In the genomic region with DNA sequence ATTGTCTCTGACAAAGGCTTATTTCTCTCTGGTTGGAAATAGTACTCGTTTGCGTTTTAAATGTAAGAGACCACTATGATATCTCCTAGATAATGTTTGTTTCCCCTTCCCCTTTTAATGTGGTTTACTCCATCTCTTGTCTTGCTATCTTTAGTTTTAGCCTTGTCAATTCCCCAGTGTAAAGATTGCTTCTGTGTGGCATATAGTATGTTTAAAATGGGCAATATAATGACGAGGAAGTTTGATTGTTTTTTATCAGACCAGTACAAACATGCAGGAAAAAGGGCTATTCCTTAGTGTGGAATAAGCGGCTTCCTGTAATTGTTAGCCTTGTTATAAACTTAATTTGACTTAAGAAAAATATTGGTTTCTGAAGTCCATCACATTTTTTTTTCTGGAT, we compare ENCODE assay signal across 8 cellular contexts. TPM values are rescaled to one million over a fixed set of nuclear protein-coding genes. Genes with fewer than 3 reads are reported as not detected.
DNase-seq lines count a peak whose midpoint lies in the region; ATAC-seq, FAIRE-seq and TF ChIP-seq lines count a peak whose summit lies in the region.

No MANE protein-coding gene starts in this region.

- peak overlapping the region; percentile 97 for H3K27ac ChIP-seq in angular gyrus (ENCODE audit: low read depth, low read length)
- H3K27ac ChIP-seq in HepG2 (ENCODE audit: extremely low read length, insufficient read depth, low read length): peak overlapping the region; percentile 11
- H3K27ac ChIP-seq in thyroid gland: peak overlapping the region; percentile 36 to 98 (median 98)

- TF ChIP-seq POLR2A in HepG2 (IDR thresholded peaks at IDR 0.05; ENCODE audit: insufficient read depth in 1 of 2, low read depth in 2 of 2, low read length in 2 of 2): no peak
- no peak for TF ChIP-seq POLR2A in thyroid gland (IDR thresholded peaks at IDR 0.05)

- POLR2A ChIA-PET in activated CD8-positive, alpha-beta T cell treated with anti-CD3 and anti-CD28 coated beads for 36 hours (lab: Charles Lee): no interaction called here
- POLR2A ChIA-PET in activated CD8-positive, alpha-beta T cell treated with anti-CD3 and anti-CD28 coated beads, Interleukin-2, amount 10 ng/mL, durations not matched to agents 7 days and 5 days (lab: Charles Lee): no interaction called here
- POLR2A ChIA-PET in HepG2 (lab: Yijun Ruan, JAX): no interaction called here

- WGBS in HepG2 (ENCODE audit: low lambda C conversion rate): 19% methylated on average over 4 of the region's 4 CpGs
- 28 to 41% methylated on average over 4 of the region's 4 CpGs for WGBS in thyroid gland, 2 donors

- peaks cover 43% of the 10 kb centered on the region for H4K20me1 ChIP-seq in HepG2 (ENCODE audit: insufficient read depth, low read length)

- H3K27me3 Mint-ChIP-seq in activated CD8-positive, alpha-beta T cell treated with anti-CD3 and anti-CD28 coated beads for 36 hours: no peaks in the 10 kb centered on the region
- no peaks in the 10 kb centered on the region for H3K27me3 Mint-ChIP-seq in activated CD8-positive, alpha-beta T cell treated with anti-CD3 and anti-CD28 coated beads, Interleukin-2, amount 10 ng/mL, durations not matched to agents 7 days and 5 days (ENCODE audit: low read depth)

- H3K4me2 ChIP-seq in HepG2 (ENCODE audit: low read depth, low read length): peak overlapping the region; percentile 92

- CTCF ChIA-PET in activated CD8-positive, alpha-beta T cell treated with anti-CD3 and anti-CD28 coated beads for 36 hours (lab: Charles Lee): interaction anchor here (1.6 to 4.2 kb wide), 2 partner anchors 19 to 137 kb away, joined by 6 to 20 read pairs; no protein-coding TSS in a partner anchor
- CTCF ChIA-PET in activated CD8-positive, alpha-beta T cell treated with anti-CD3 and anti-CD28 coated beads, Interleukin-2, amount 10 ng/mL, durations not matched to agents 7 days and 5 days (lab: Charles Lee): interaction anchor here (1.1 to 1.6 kb wide), 3 partner anchors 9 to 137 kb away, joined by 3 to 6 read pairs (median 4); no protein-coding TSS in a partner anchor
- CTCF ChIA-PET in HepG2 (lab: Yijun Ruan, JAX; ENCODE audit: low intra/inter-chr PET ratio, low total read pairs): interaction anchor here (1.4 to 1.7 kb wide), 2 partner anchors 137 to 236 kb away, joined by 6 to 8 read pairs; no protein-coding TSS in a partner anchor

- peak overlapping the region; percentile 46; the same call in 1 of the 2 replicates for H3K9ac ChIP-seq in HepG2 (ENCODE audit: insufficient read depth, low read depth, low read length)

- no TSS peak for BruUV-seq in HepG2 (replicated peaks; lab: Mats Ljungman, UMichigan)

- no peak for ATAC-seq in activated CD8-positive, alpha-beta T cell treated with anti-CD3 and anti-CD28 coated beads for 36 hours
- ATAC-seq in activated CD8-positive, alpha-beta T cell treated with anti-CD3 and anti-CD28 coated beads, Interleukin-2, amount 10 ng/mL, durations not matched to agents 7 days and 5 days: no peak
- no peak for ATAC-seq in HepG2
- no peak for ATAC-seq in HG03159 (IDR thresholded peaks at IDR 0.05; ENCODE audit: unreplicated experiment)
- ATAC-seq in HG03565 (IDR thresholded peaks at IDR 0.05; ENCODE audit: unreplicated experiment): no peak

- no peak overlapping the region for H2AFZ ChIP-seq in HepG2 (ENCODE audit: low read length)

- H3K4me1 ChIP-seq in HepG2 (ENCODE audit: insufficient read depth, low read length): peaks cover 55% of the 10 kb centered on the region
- H3K4me1 ChIP-seq in thyroid gland: peaks cover 34 to 42% of the 10 kb centered on the region in 2 donors

- intact Hi-C loops in activated CD8-positive, alpha-beta T cell treated with anti-CD3 and anti-CD28 coated beads for 36 hours (cut with micrococcal nuclease): loop anchor here (5.0 kb wide), 1 partner anchor 135 kb away; no protein-coding TSS in a partner anchor
- intact Hi-C loops in HepG2 (cut with micrococcal nuclease; ENCODE audit: unreplicated experiment) (loop anchor here (2.0 to 10.0 kb wide), 4 partner anchors 137 to 693 kb away; partner anchors contain the start of genes PACRG and PRKN), thyroid gland (cut with DNase I) (no loop called here)

- no peaks in the 10 kb centered on the region for H3K9me3 Mint-ChIP-seq in activated CD8-positive, alpha-beta T cell treated with anti-CD3 and anti-CD28 coated beads for 36 hours
- H3K9me3 Mint-ChIP-seq in activated CD8-positive, alpha-beta T cell treated with anti-CD3 and anti-CD28 coated beads, Interleukin-2, amount 10 ng/mL, durations not matched to agents 7 days and 5 days (ENCODE audit: insufficient read depth): no peaks in the 10 kb centered on the region

- H3K36me3 ChIP-seq in HepG2 (replicated peaks in 1 of 2; ENCODE audit: control insufficient read depth in 1 of 2, insufficient read depth in 2 of 2, low read length in 2 of 2) (0 out of 5 replicates have a peak, but pooled peaks cover 0 to 3% of the 10 kb centered on the region in 2 experiments), thyroid gland (no peaks in the 10 kb centered on the region)

- H3K4me1 Mint-ChIP-seq in activated CD8-positive, alpha-beta T cell treated with anti-CD3 and anti-CD28 coated beads for 36 hours (ENCODE audit: low read depth): peaks cover 43% of the 10 kb centered on the region
- H3K4me1 Mint-ChIP-seq in activated CD8-positive, alpha-beta T cell treated with anti-CD3 and anti-CD28 coated beads, Interleukin-2, amount 10 ng/mL, durations not matched to agents 7 days and 5 days (ENCODE audit: low read depth): peaks cover 40% of the 10 kb centered on the region

- TF ChIP-seq CTCF in activated CD8-positive, alpha-beta T cell treated with anti-CD3 and anti-CD28 coated beads for 36 hours (IDR thresholded peaks at IDR 0.05): no peak
- TF ChIP-seq CTCF in HepG2 (CRISPR knock-in tag; IDR thresholded peaks at IDR 0.05) (no peak), thyroid gland (IDR thresholded peaks at IDR 0.05) (no peak)

- H3K79me2 ChIP-seq in HepG2 (ENCODE audit: insufficient read depth, low read length): peaks cover 80% of the 10 kb centered on the region

- no peak for DNase-seq in activated CD8-positive, alpha-beta T cell treated with anti-CD3 and anti-CD28 coated beads for 36 hours
- DNase-seq in activated CD8-positive, alpha-beta T cell treated with anti-CD3 and anti-CD28 coated beads, Interleukin-2, amount 10 ng/mL, durations not matched to agents 7 days and 5 days: no peak
- DNase-seq in HepG2 (ENCODE audit: low spot score): no peak
- no peak for DNase-seq in thyroid gland
- DNase-seq in NCI-H1436 treated with DMSO at 0.1 percent for 48 hours (lab: John Stamatoyannopoulos, UW): no peak

- TF ChIP-seq EP300 in HepG2 (IDR thresholded peaks at IDR 0.05; ENCODE audit: low read depth in 2 of 2, low read length in 2 of 2): no peak
- TF ChIP-seq EP300 in HepG2 (CRISPR knock-in tag; IDR thresholded peaks at IDR 0.05; ENCODE audit: borderline replicate concordance): no peak

- in situ Hi-C loops in HepG2 (cut with HindIII; ENCODE audit: extremely low pct_ligation_motif_present, low pct_unique_long_range_greater_than_20kb): loop anchor here (25.0 kb wide), 1 partner anchor 695 kb away; no protein-coding TSS in a partner anchor

- H3K9me3 ChIP-seq in HepG2 (ENCODE audit: low read length) (no peaks in the 10 kb centered on the region), thyroid gland (no peaks in the 10 kb centered on the region)

- H3K4me3 ChIP-seq in HepG2 (replicated peaks in 1 of 3; ENCODE audit: insufficient read depth in 1 of 3, low read depth in 2 of 3, low read length in 3 of 3) (peak overlapping the region; percentile 34 to 96 (median 95); a peak in 5 of 6 replicates), thyroid gland (replicated peaks in 1 of 3) (peak overlapping the region in 2 of 3 donors; percentile 6 to 86)

- H3K4me3 Mint-ChIP-seq in activated CD8-positive, alpha-beta T cell treated with anti-CD3 and anti-CD28 coated beads for 36 hours: peak overlapping the region; percentile 74
- H3K4me3 Mint-ChIP-seq in activated CD8-positive, alpha-beta T cell treated with anti-CD3 and anti-CD28 coated beads, Interleukin-2, amount 10 ng/mL, durations not matched to agents 7 days and 5 days: no peak overlapping the region

- FAIRE-seq in HepG2 (lab: Jason Lieb, UNC): no peak

- no peak for TF ChIP-seq RAD21 in HepG2 (CRISPR knock-in tag; IDR thresholded peaks at IDR 0.05)

- no peaks in the 10 kb centered on the region for H3K36me3 Mint-ChIP-seq in activated CD8-positive, alpha-beta T cell treated with anti-CD3 and anti-CD28 coated beads for 36 hours (ENCODE audit: low read depth)
- H3K36me3 Mint-ChIP-seq in activated CD8-positive, alpha-beta T cell treated with anti-CD3 and anti-CD28 coated beads, Interleukin-2, amount 10 ng/mL, durations not matched to agents 7 days and 5 days (ENCODE audit: low read depth): no peaks in the 10 kb centered on the region

- no peaks in the 10 kb centered on the region; a peak in 1 of 5 replicates for H3K27me3 ChIP-seq in HepG2 (ENCODE audit: control insufficient read depth in 1 of 2, insufficient read depth in 2 of 2, low read length in 2 of 2)
- H3K27me3 ChIP-seq in thyroid gland: no peaks in the 10 kb centered on the region

- no peak overlapping the region for H3K27ac Mint-ChIP-seq in activated CD8-positive, alpha-beta T cell treated with anti-CD3 and anti-CD28 coated beads for 36 hours
- no peak overlapping the region for H3K27ac Mint-ChIP-seq in activated CD8-positive, alpha-beta T cell treated with anti-CD3 and anti-CD28 coated beads, Interleukin-2, amount 10 ng/mL, durations not matched to agents 7 days and 5 days

RNA-seq across cellular contexts. Expression of gene QKI, which starts 3.1 kb away (rescaled TPM):
- total RNA-seq in activated CD8-positive, alpha-beta T cell treated with anti-CD3 and anti-CD28 coated beads for 36 hours: 10 to 100 TPM; 43.3 to 47.5 TPM
- total RNA-seq in activated CD8-positive, alpha-beta T cell treated with anti-CD3 and anti-CD28 coated beads, Interleukin-2, amount 10 ng/mL, durations not matched to agents 7 days and 5 days: 10 to 100 TPM; 55.3 to 58.6 TPM
- 136 and 167 TPM in 2 replicates for total RNA-seq in HepG2 (2016; rRNA removed; fragmentation: Illumina TruSeq; extraction: Trizol)
- 33.5 and 40.4 TPM in 2 replicates for total RNA-seq in HepG2 (2016; cell fraction: cytosol; rRNA removed; fragmentation: Illumina TruSeq; extraction: Trizol; ENCODE audit: low read depth)
- 141 and 159 TPM in 2 replicates for total RNA-seq in HepG2 (2016; cell fraction: insoluble cytoplasmic fraction; rRNA removed; fragmentation: Illumina TruSeq; extraction: Trizol)
- total RNA-seq in HepG2 (2016; cell fraction: membrane; rRNA removed; fragmentation: Illumina TruSeq; extraction: Trizol): 82.9 and 85.6 TPM in 2 replicates
- total RNA-seq in HepG2 (2016; cell fraction: nucleus; rRNA removed; fragmentation: Illumina TruSeq; extraction: Trizol): 114 and 126 TPM in 2 replicates
- polyA plus RNA-seq in HepG2 (2011; rRNA removed): 117 and 137 TPM in 2 replicates
- 108 and 115 TPM in 2 replicates for polyA plus RNA-seq in HepG2 (2011; cell fraction: cytosol; rRNA removed)
- 73.5 and 79.1 TPM in 2 replicates for polyA plus RNA-seq in HepG2 (2011; cell fraction: nucleus; rRNA removed)
- 77.5 and 90.6 TPM in 2 replicates for polyA plus RNA-seq in HepG2 (2012)
- 5.6 and 6.8 TPM in 2 replicates for polyA plus RNA-seq in HepG2 (2016; cell fraction: cytosol; fragmentation: Illumina TruSeq; extraction: Trizol; ENCODE audit: low read depth)
- 101 and 120 TPM in 2 replicates for polyA plus RNA-seq in HepG2 (2016; cell fraction: insoluble cytoplasmic fraction; fragmentation: Illumina TruSeq; extraction: Trizol; ENCODE audit: low read depth)
- polyA plus RNA-seq in HepG2 (2016; cell fraction: membrane; fragmentation: Illumina TruSeq; extraction: Trizol; ENCODE audit: low read depth): 23.6 and 26.7 TPM in 2 replicates
- 50.1 and 57.9 TPM in 2 replicates for polyA plus RNA-seq in HepG2 (2016; cell fraction: nucleus; fragmentation: Illumina TruSeq; extraction: Trizol; ENCODE audit: insufficient read depth, low read depth)
- polyA minus RNA-seq in HepG2 (2011; rRNA and poly(A)+ RNA removed; ENCODE audit: low replicate concordance): 195 and 554 TPM in 2 replicates
- 175 and 185 TPM in 2 replicates for polyA minus RNA-seq in HepG2 (2011; cell fraction: cytosol; rRNA and poly(A)+ RNA removed)
- 261 and 310 TPM in 2 replicates for polyA minus RNA-seq in HepG2 (2011; cell fraction: nucleus; rRNA and poly(A)+ RNA removed)
- 100 to 1,000 TPM in 2 of 4 donors, 10 to 100 TPM in 2; 90.3 to 134 (median 101) TPM for total RNA-seq in thyroid gland

Comparison
In these comparisons a context has a peak if more than half of its experiments do, and no peak if none do; other contexts are left out.
1. H3K27ac ChIP-seq: peak in every context shown above with its lines; median percentile 98 in thyroid gland; 97 in angular gyrus; 11 in HepG2.